In the genomic region with DNA sequence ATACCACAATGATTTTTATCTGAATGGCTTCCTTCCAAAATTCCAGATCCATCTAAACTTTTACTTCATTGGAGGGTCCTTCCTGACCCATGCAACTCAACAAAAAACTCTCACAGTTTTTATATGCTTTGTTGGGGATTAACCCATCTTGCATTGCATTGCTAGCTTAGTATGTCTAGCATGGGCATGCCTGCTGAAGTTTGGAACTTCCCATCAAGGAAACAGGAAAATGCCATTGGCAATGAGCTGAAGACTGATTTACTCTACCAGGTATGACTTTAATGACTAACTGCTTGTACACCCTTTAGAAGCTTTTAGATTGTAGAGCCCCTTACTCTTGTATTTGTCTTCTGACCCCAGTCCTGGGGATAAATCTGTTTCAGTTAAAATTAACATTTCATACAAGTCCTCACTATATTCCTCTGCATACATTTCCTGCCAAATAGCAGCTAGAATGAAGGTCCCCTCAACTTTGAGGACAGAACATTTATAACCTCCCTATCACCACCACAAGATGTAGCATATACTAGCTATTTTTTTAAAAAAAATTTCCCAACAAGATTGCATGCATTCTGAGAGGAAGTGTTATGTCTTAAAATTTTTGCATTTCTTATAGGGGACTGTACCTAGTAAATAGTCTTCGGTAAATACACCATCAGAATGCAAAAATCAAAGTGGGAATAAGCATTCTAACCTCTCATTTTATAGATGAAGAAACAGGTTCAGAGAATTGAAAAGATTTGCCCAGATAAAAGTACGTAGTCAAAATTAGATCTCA, we compare ENCODE assay signal across 19 cellular contexts. TPM values are rescaled to one million over a fixed set of nuclear protein-coding genes. Genes with fewer than 3 reads are reported as not detected.
DNase-seq lines count a peak whose midpoint lies in the region; ATAC-seq, FAIRE-seq and TF ChIP-seq lines count a peak whose summit lies in the region.
"Had no signal": no experiment of that assay in that cellular context is flagged by ENCODE, and none has a peak within 500 bp of the region (broad histone marks: within the 10 kb centered on the region; RNA-seq: fewer than 3 reads in every experiment).

No MANE protein-coding gene starts in this region.

- H3K27me3 ChIP-seq in mesenchymal stem cell (ENCODE audit: control insufficient read depth in 1 of 2, insufficient read depth in 1 of 2, low read length in 2 of 2) = peaks cover 0 to 18% of the 10 kb centered on the region in 2 experiments
- H3K27me3 ChIP-seq in body of pancreas = no peaks in the 10 kb centered on the region

- no peaks in the 10 kb centered on the region for H3K27me3 Mint-ChIP-seq in type B pancreatic cell

- H3K9me3 Mint-ChIP-seq in type B pancreatic cell = no peaks in the 10 kb centered on the region

- H3K18ac ChIP-seq in mesenchymal stem cell (ENCODE audit: low read depth in 1 of 2, low read length in 2 of 2) = no peak overlapping the region

- no peak overlapping the region for H2AFZ ChIP-seq in mesenchymal stem cell (ENCODE audit: low read depth, low read length)

- H3K36me3 ChIP-seq in mesenchymal stem cell (ENCODE audit: control insufficient read depth in 1 of 2, insufficient read depth in 2 of 2, low read depth in 1 of 2, low read length in 2 of 2) (no peaks in the 10 kb centered on the region), body of pancreas (replicated peaks in 1 of 2; ENCODE audit: insufficient read depth in 1 of 2, low read depth in 2 of 2) (no peaks in the 10 kb centered on the region)

- intact Hi-C loops in body of pancreas (cut with DNase I) = no loop called here

- H3K27ac ChIP-seq in VCaP = peak overlapping the region; percentile 9; the same call in 1 of the 2 replicates
- H3K27ac ChIP-seq in mesenchymal stem cell (ENCODE audit: low read length, poor library complexity, severe bottlenecking) = no peak overlapping the region
- no peak overlapping the region for H3K27ac ChIP-seq in body of pancreas

- no peaks in the 10 kb centered on the region for H3K36me3 Mint-ChIP-seq in type B pancreatic cell

- H3K9me3 ChIP-seq in mesenchymal stem cell (ENCODE audit: control insufficient read depth, low read length) (no peaks in the 10 kb centered on the region), body of pancreas (no peaks in the 10 kb centered on the region)

- H4K8ac ChIP-seq in mesenchymal stem cell (ENCODE audit: low read length) = no peak overlapping the region

- no peaks in the 10 kb centered on the region for H3K79me1 ChIP-seq in mesenchymal stem cell (replicated peaks; ENCODE audit: low read length, poor library complexity, severe bottlenecking)

- H3K4me1 ChIP-seq in mesenchymal stem cell (ENCODE audit: control insufficient read depth, insufficient read depth, low read depth, low read length) (no peaks in the 10 kb centered on the region), body of pancreas (no peaks in the 10 kb centered on the region)

- peak overlapping the region; percentile 72 for H3K9ac ChIP-seq in mesenchymal stem cell (ENCODE audit: low read length)

- H3K4me2 ChIP-seq in mesenchymal stem cell (ENCODE audit: low read length, poor library complexity, severe bottlenecking) = no peak overlapping the region

- H3K14ac ChIP-seq in mesenchymal stem cell (ENCODE audit: low read length in 2 of 2) = no peak overlapping the region

- H3K27ac Mint-ChIP-seq in type B pancreatic cell = no peak overlapping the region

- no peak overlapping the region for H2AK5ac ChIP-seq in mesenchymal stem cell (ENCODE audit: low read length, severe bottlenecking)

- no peak overlapping the region for H3K4ac ChIP-seq in mesenchymal stem cell (ENCODE audit: low read depth in 1 of 2, low read length in 2 of 2)

- no peak overlapping the region for H2BK15ac ChIP-seq in mesenchymal stem cell (ENCODE audit: low read depth, poor library complexity, severe bottlenecking)

- no peak overlapping the region for H2BK120ac ChIP-seq in mesenchymal stem cell (ENCODE audit: low read depth, low read length)

- 78% methylated on average over 1 of the region's 2 CpGs for WGBS in mesenchymal stem cell
- 91 to 97% methylated on average over 2 of the region's 2 CpGs for WGBS in body of pancreas, 2 donors

- no peak overlapping the region for H2BK5ac ChIP-seq in mesenchymal stem cell (ENCODE audit: low read depth, low read length, poor library complexity, severe bottlenecking)

- H3K4me3 Mint-ChIP-seq in type B pancreatic cell = no peak overlapping the region

- no peak for TF ChIP-seq CTCF in VCaP (conservative IDR thresholded peaks at IDR 0.05)
- no peak for TF ChIP-seq CTCF in body of pancreas (IDR thresholded peaks at IDR 0.05)
- TF ChIP-seq CTCF in type B pancreatic cell (conservative IDR thresholded peaks at IDR 0.05) = no peak

- H3K4me1 Mint-ChIP-seq in type B pancreatic cell (ENCODE audit: unreplicated experiment) = peaks cover 8% of the 10 kb centered on the region

- peak; percentile 9 for FAIRE-seq in GM12892 (lab: Jason Lieb, UNC)

- DNase-seq in GM12892 (ENCODE audit: insufficient read length) = no peak
- DNase-seq in mesenchymal stem cell = no peak
- no peak for DNase-seq in NOMO-1 (lab: John Stamatoyannopoulos, UW; ENCODE audit: unreplicated experiment in 2 of 2)
- no peak for DNase-seq in body of pancreas
- DNase-seq in effector CD4-positive, alpha-beta T cell = no peak
- no peak for DNase-seq in type B pancreatic cell (ENCODE audit: extremely low spot score, unreplicated experiment)
- DNase-seq: ACHN, C1 segment of cervical spinal cord, DND-41, GDM1, H7, NCI-H1417, NCI-H187, NCI-H226, NCI-H524, PC-3 had no signal

- H3K4me3 ChIP-seq in mesenchymal stem cell (ENCODE audit: insufficient read depth in 1 of 2, low read depth in 1 of 2, low read length in 2 of 2) (no peak overlapping the region), body of pancreas (no peak overlapping the region)

- H4K91ac ChIP-seq in mesenchymal stem cell (ENCODE audit: low read length) = no peak overlapping the region

- TF ChIP-seq POLR2A in GM12892 (IDR thresholded peaks at IDR 0.05; ENCODE audit: low read depth, low read length) (no peak), body of pancreas (IDR thresholded peaks at IDR 0.05) (no peak)

- no peak overlapping the region for H2BK12ac ChIP-seq in mesenchymal stem cell (ENCODE audit: low read length in 2 of 2)

- ATAC-seq in esophagus mucosa = peak; percentile 40
- no peak for ATAC-seq in body of pancreas
- ATAC-seq: PC-3 had no signal

- H3K23ac ChIP-seq in mesenchymal stem cell (ENCODE audit: low read length in 2 of 2) = no peak overlapping the region

RNA-seq across cellular contexts. Expression of gene ATXN3L, which starts 52.5 kb away (rescaled TPM):
- polyA plus RNA-seq in GM12892 (2012; ENCODE audit: missing spikeins) = 1.1 TPM
- total RNA-seq in esophagus mucosa = not detected
- polyA plus RNA-seq in mesenchymal stem cell (2013, experiment 1 of 2) = not detected
- not detected for polyA plus RNA-seq in mesenchymal stem cell (2013, experiment 2 of 2)
- total RNA-seq in body of pancreas = not detected
- not detected in 2 replicates for total RNA-seq in type B pancreatic cell (ENCODE audit: low replicate concordance)
- total RNA-seq: H7, M059J, PC-3 had no signal
